In genomic region chr12:93569656-93570551, GRCh38 we compare ENCODE assay signal across 9 cellular contexts. TPM values are rescaled to one million over a fixed set of nuclear protein-coding genes. Genes with fewer than 3 reads are reported as not detected.
DNase-seq lines count a peak whose midpoint lies in the region; ATAC-seq, FAIRE-seq and TF ChIP-seq lines count a peak whose summit lies in the region.
"Had no signal": no experiment of that assay in that cellular context is flagged by ENCODE, and none has a peak within 500 bp of the region (broad histone marks: within the 10 kb centered on the region; RNA-seq: fewer than 3 reads in every experiment).

No MANE protein-coding gene starts in this region.

- DNase-seq in C1 segment of cervical spinal cord (lab: John Stamatoyannopoulos, UW) (peak in 12 of 14 donors; percentile 25 to 77 (median 52)), GM19239 (ENCODE audit: insufficient read length, low spot score) (peak; percentile 67), HK-2 (ENCODE audit: unreplicated experiment) (peak; percentile 75), fibroblast of gingiva (ENCODE audit: low read depth) (peak; percentile 90)
- DNase-seq in activated T-helper 1 cell treated with anti-CD3 and anti-CD28 coated beads, Interleukin-12 subunit alpha, Interleukin-12 subunit beta, Interleukin-2, Interleukin-4 antibody, amounts not matched to agents 30 ng/mL and 10 ng/mL and 1 ng/mL, durations not matched to agents 14 hours and 24 hours and 36 hours (ENCODE audit: low spot score), result peak; percentile 68
- DNase-seq in naive thymus-derived CD4-positive, alpha-beta T cell, result peak; percentile 34 to 76 (median 66)

- ATAC-seq in naive thymus-derived CD4-positive, alpha-beta T cell, result peak; percentile 58
- ATAC-seq in stimulated activated memory B cell treated with anti-CD40 and anti-IgM and Interleukin-4, amounts not matched to agents 10 μg/mL and 1 μg/mL and 100 μg/mL, for 72 hours, result peak; percentile 73

- H3F3A ChIP-seq in OCI-LY1 (ENCODE audit: insufficient read depth, low read length), result no peaks in the 10 kb centered on the region

- intact Hi-C loops in activated T-helper 1 cell treated with anti-CD3 and anti-CD28 coated beads, Interleukin-12 subunit alpha, Interleukin-12 subunit beta, Interleukin-2, Interleukin-4 antibody, amounts not matched to agents 30 ng/mL and 10 ng/mL and 1 ng/mL, durations not matched to agents 14 hours and 24 hours and 36 hours (cut with micrococcal nuclease), result loop anchor here (1.0 to 5.0 kb wide), 15 partner anchors 67 to 1432 kb away; partner anchors contain the start of genes CRADD, EEA1, MRPL42 and NDUFA12
- intact Hi-C loops in naive thymus-derived CD4-positive, alpha-beta T cell (cut with micrococcal nuclease), result loop anchor here (1.0 to 10.0 kb wide), 27 partner anchors 67 to 1982 kb away; partner anchors contain the start of genes CEP83 (in 2 of the 2), CRADD (in 2 of the 2), MRPL42 (in 2 of the 2) and FGD6 (in 1 of the 2)

- H3K27me3 ChIP-seq in OCI-LY1 (ENCODE audit: insufficient read depth, low read length), result 0 out of 2 replicates have a peak, but pooled peaks cover 4% of the 10 kb centered on the region
- H3K27me3 ChIP-seq in naive thymus-derived CD4-positive, alpha-beta T cell (ENCODE audit: control insufficient read depth in 2 of 2, insufficient read depth in 2 of 2, low read length in 2 of 2), result no peaks in the 10 kb centered on the region

- H3K4me3 ChIP-seq in OCI-LY1 (ENCODE audit: low read depth, low read length, poor library complexity, severe bottlenecking), result peak overlapping the region; percentile 10
- H3K4me3 ChIP-seq in naive thymus-derived CD4-positive, alpha-beta T cell (ENCODE audit: low read length), result peak overlapping the region; percentile 89

- TF ChIP-seq CTCF in OCI-LY1 (IDR thresholded peaks at IDR 0.05; ENCODE audit: low read length), result peak; percentile 70

- peaks cover 19% of the 10 kb centered on the region for H3K4me1 ChIP-seq in OCI-LY1 (ENCODE audit: insufficient read depth, low read length, severe bottlenecking)
- peaks cover 14 to 16% of the 10 kb centered on the region in 2 donors for H3K4me1 ChIP-seq in naive thymus-derived CD4-positive, alpha-beta T cell (ENCODE audit: control insufficient read depth in 2 of 2, insufficient read depth in 2 of 2, low read length in 2 of 2)

- H3K4me1 Mint-ChIP-seq in activated T-helper 1 cell treated with anti-CD3 and anti-CD28 coated beads, Interleukin-12 subunit alpha, Interleukin-12 subunit beta, Interleukin-2, Interleukin-4 antibody, amounts not matched to agents 30 ng/mL and 10 ng/mL and 1 ng/mL, durations not matched to agents 14 hours and 24 hours and 36 hours (ENCODE audit: low read depth), result peaks cover 42% of the 10 kb centered on the region
- H3K4me1 Mint-ChIP-seq in naive thymus-derived CD4-positive, alpha-beta T cell, result peaks cover 24 to 37% (median 30%) of the 10 kb centered on the region in 7 donors
- H3K4me1 Mint-ChIP-seq in stimulated activated memory B cell treated with anti-CD40 and anti-IgM and Interleukin-4, amounts not matched to agents 10 μg/mL and 1 μg/mL and 100 μg/mL, for 72 hours, result peaks cover 26% of the 10 kb centered on the region

- FAIRE-seq in GM19239 (lab: Jason Lieb, UNC), result peak; percentile 39
- FAIRE-seq: endometrium had no signal

- H3K36me3 Mint-ChIP-seq in activated T-helper 1 cell treated with anti-CD3 and anti-CD28 coated beads, Interleukin-12 subunit alpha, Interleukin-12 subunit beta, Interleukin-2, Interleukin-4 antibody, amounts not matched to agents 30 ng/mL and 10 ng/mL and 1 ng/mL, durations not matched to agents 14 hours and 24 hours and 36 hours (ENCODE audit: low read depth), result peaks cover 25% of the 10 kb centered on the region
- H3K36me3 Mint-ChIP-seq in naive thymus-derived CD4-positive, alpha-beta T cell, result peaks cover 4 to 32% (median 9%) of the 10 kb centered on the region in 5 donors
- no peaks in the 10 kb centered on the region for H3K36me3 Mint-ChIP-seq in stimulated activated memory B cell treated with anti-CD40 and anti-IgM and Interleukin-4, amounts not matched to agents 10 μg/mL and 1 μg/mL and 100 μg/mL, for 72 hours

- CTCF ChIA-PET in naive thymus-derived CD4-positive, alpha-beta T cell (lab: Charles Lee), result interaction anchor here (0.7 to 5.9 kb wide), 16 partner anchors 23 to 532 kb away, joined by 3 to 114 read pairs (median 4); partner anchors contain the start of gene CRADD

- POLR2A ChIA-PET in naive thymus-derived CD4-positive, alpha-beta T cell (lab: Charles Lee), result interaction anchor here (1.1 to 1.6 kb wide), 7 partner anchors 14 to 534 kb away, joined by 3 to 8 read pairs (median 4); partner anchors contain the start of gene CRADD

- H3K9me3 Mint-ChIP-seq in activated T-helper 1 cell treated with anti-CD3 and anti-CD28 coated beads, Interleukin-12 subunit alpha, Interleukin-12 subunit beta, Interleukin-2, Interleukin-4 antibody, amounts not matched to agents 30 ng/mL and 10 ng/mL and 1 ng/mL, durations not matched to agents 14 hours and 24 hours and 36 hours, result no peaks in the 10 kb centered on the region
- peaks cover 0 to 1% (median 0%) of the 10 kb centered on the region in 11 donors for H3K9me3 Mint-ChIP-seq in naive thymus-derived CD4-positive, alpha-beta T cell
- no peaks in the 10 kb centered on the region for H3K9me3 Mint-ChIP-seq in stimulated activated memory B cell treated with anti-CD40 and anti-IgM and Interleukin-4, amounts not matched to agents 10 μg/mL and 1 μg/mL and 100 μg/mL, for 72 hours

- no peaks in the 10 kb centered on the region for H3K9me3 ChIP-seq in OCI-LY1 (ENCODE audit: low read length)
- H3K9me3 ChIP-seq in naive thymus-derived CD4-positive, alpha-beta T cell (ENCODE audit: control insufficient read depth in 2 of 3, low read length in 3 of 3), result no peaks in the 10 kb centered on the region

- peaks cover 15% of the 10 kb centered on the region for H3K27me3 Mint-ChIP-seq in activated T-helper 1 cell treated with anti-CD3 and anti-CD28 coated beads, Interleukin-12 subunit alpha, Interleukin-12 subunit beta, Interleukin-2, Interleukin-4 antibody, amounts not matched to agents 30 ng/mL and 10 ng/mL and 1 ng/mL, durations not matched to agents 14 hours and 24 hours and 36 hours (ENCODE audit: insufficient read depth)
- peaks cover 0 to 15% (median 0%) of the 10 kb centered on the region in 5 donors for H3K27me3 Mint-ChIP-seq in naive thymus-derived CD4-positive, alpha-beta T cell
- H3K27me3 Mint-ChIP-seq in stimulated activated memory B cell treated with anti-CD40 and anti-IgM and Interleukin-4, amounts not matched to agents 10 μg/mL and 1 μg/mL and 100 μg/mL, for 72 hours, result peaks cover 28% of the 10 kb centered on the region

- no peak overlapping the region for H3K9ac ChIP-seq in OCI-LY1 (ENCODE audit: low read length)

- H3K79me2 ChIP-seq in OCI-LY1 (ENCODE audit: insufficient read depth, low read length), result no peaks in the 10 kb centered on the region

- no peaks in the 10 kb centered on the region for H3K9me2 ChIP-seq in OCI-LY1 (ENCODE audit: low read depth, low read length)

- peak overlapping the region; percentile 37 for H3K4me2 ChIP-seq in OCI-LY1 (ENCODE audit: low read length)

- H3K27ac ChIP-seq in OCI-LY1 (ENCODE audit: low read depth, low read length, poor library complexity, severe bottlenecking), result no peak overlapping the region
- peak overlapping the region; percentile 78 for H3K27ac ChIP-seq in naive thymus-derived CD4-positive, alpha-beta T cell (ENCODE audit: low read depth, low read length)

- H4K20me1 ChIP-seq in OCI-LY1 (ENCODE audit: insufficient read depth, low read length), result no peaks in the 10 kb centered on the region

- H2AFZ ChIP-seq in OCI-LY1 (ENCODE audit: low read length), result no peak overlapping the region

- peak overlapping the region; percentile 77 for H3K27ac Mint-ChIP-seq in activated T-helper 1 cell treated with anti-CD3 and anti-CD28 coated beads, Interleukin-12 subunit alpha, Interleukin-12 subunit beta, Interleukin-2, Interleukin-4 antibody, amounts not matched to agents 30 ng/mL and 10 ng/mL and 1 ng/mL, durations not matched to agents 14 hours and 24 hours and 36 hours
- H3K27ac Mint-ChIP-seq in naive thymus-derived CD4-positive, alpha-beta T cell, result peak overlapping the region; percentile 70 to 91 (median 84)
- peak overlapping the region; percentile 55 for H3K27ac Mint-ChIP-seq in stimulated activated memory B cell treated with anti-CD40 and anti-IgM and Interleukin-4, amounts not matched to agents 10 μg/mL and 1 μg/mL and 100 μg/mL, for 72 hours

- peak overlapping the region; percentile 88 for H3K4me3 Mint-ChIP-seq in activated T-helper 1 cell treated with anti-CD3 and anti-CD28 coated beads, Interleukin-12 subunit alpha, Interleukin-12 subunit beta, Interleukin-2, Interleukin-4 antibody, amounts not matched to agents 30 ng/mL and 10 ng/mL and 1 ng/mL, durations not matched to agents 14 hours and 24 hours and 36 hours
- H3K4me3 Mint-ChIP-seq in naive thymus-derived CD4-positive, alpha-beta T cell, result peak overlapping the region; percentile 88 to 98 (median 93)
- peak overlapping the region; percentile 85 for H3K4me3 Mint-ChIP-seq in stimulated activated memory B cell treated with anti-CD40 and anti-IgM and Interleukin-4, amounts not matched to agents 10 μg/mL and 1 μg/mL and 100 μg/mL, for 72 hours

- H3K36me3 ChIP-seq in OCI-LY1 (ENCODE audit: insufficient read depth, low read length), result no peaks in the 10 kb centered on the region
- H3K36me3 ChIP-seq in naive thymus-derived CD4-positive, alpha-beta T cell (ENCODE audit: control insufficient read depth in 2 of 3, insufficient read depth in 3 of 3, low read length in 3 of 3), result peaks cover 0 to 10% (median 0%) of the 10 kb centered on the region in 3 experiments

RNA-seq across cellular contexts. Expression of gene SOCS2, which starts 2.6 kb away (rescaled TPM):
- 28.2 and 28.8 TPM in 2 replicates for total RNA-seq in activated T-helper 1 cell treated with anti-CD3 and anti-CD28 coated beads, Interleukin-12 subunit alpha, Interleukin-12 subunit beta, Interleukin-2, Interleukin-4 antibody, amounts not matched to agents 30 ng/mL and 10 ng/mL and 1 ng/mL, durations not matched to agents 14 hours and 24 hours and 36 hours
- 10 to 100 TPM in 3 of 5 experiments, 1 to 10 TPM in 2; 2.5 to 46.7 (median 34.7) TPM for total RNA-seq in naive thymus-derived CD4-positive, alpha-beta T cell
- polyA plus RNA-seq in naive thymus-derived CD4-positive, alpha-beta T cell, result 10 to 100 TPM; 22.6 to 46.0 TPM
